In the genomic region with DNA sequence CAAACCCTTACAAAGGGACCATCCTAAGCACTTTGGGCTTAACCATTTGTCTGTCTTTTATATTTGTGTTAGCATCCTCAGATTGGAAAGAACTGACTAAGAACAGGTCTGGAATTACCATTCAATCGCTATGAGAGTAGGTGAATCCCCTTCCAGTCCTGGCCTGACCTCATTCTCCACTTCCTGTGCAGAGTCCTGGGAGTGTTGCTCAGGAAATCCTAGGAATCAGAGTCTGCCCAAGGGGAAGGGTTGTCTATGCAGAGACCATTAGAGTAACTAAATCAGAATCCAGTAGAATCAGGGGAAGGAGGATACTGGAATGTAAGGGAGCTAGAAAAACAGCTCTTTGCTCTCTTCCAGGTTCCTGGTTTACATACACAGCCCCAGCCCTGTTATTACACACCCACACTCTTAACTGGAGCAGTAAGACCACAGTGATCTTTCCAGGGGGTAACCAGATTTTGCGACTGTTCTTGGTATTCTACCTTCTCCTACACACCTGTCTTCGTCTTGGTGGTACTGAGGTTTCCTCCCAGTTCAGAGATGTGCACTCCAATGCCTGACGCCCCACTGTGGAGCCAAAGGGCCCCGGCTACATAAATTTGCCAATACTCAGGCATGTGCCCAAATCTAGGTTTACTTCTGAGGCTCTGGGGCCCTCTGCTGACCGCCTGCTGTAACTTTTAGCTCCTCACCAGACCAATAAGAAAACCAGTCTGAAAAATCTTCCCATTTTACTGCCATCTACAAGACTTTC, we compare ENCODE assay signal across 1 cellular context.
TF ChIP-seq lines count a peak whose summit lies in the region.

No MANE protein-coding gene starts in this region.

TF ChIP-seq in GM12878, 131 proteins besides CTCF, POLR2A, EP300 and RAD21 (continued from another document):
- 0 out of 2 replicates have a peak, but pooled peaks have one; percentile 31 for TF ChIP-seq IKZF1 (conservative IDR thresholded peaks at IDR 0.05)
- TF ChIP-seq, protein P1, sequence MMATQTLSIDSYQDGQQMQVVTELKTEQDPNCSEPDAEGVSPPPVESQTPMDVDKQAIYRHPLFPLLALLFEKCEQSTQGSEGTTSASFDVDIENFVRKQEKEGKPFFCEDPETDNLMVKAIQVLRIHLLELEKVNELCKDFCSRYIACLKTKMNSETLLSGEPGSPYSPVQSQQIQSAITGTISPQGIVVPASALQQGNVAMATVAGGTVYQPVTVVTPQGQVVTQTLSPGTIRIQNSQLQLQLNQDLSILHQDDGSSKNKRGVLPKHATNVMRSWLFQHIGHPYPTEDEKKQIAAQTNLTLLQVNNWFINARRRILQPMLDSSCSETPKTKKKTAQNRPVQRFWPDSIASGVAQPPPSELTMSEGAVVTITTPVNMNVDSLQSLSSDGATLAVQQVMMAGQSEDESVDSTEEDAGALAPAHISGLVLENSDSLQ (IDR thresholded peaks at IDR 0.05) = no peak
- no peak for TF ChIP-seq LARP7 (IDR thresholded peaks at IDR 0.05)
- TF ChIP-seq EED (IDR thresholded peaks at IDR 0.05; ENCODE audit: low read depth) = peak; percentile 58
- TF ChIP-seq, protein P2, sequence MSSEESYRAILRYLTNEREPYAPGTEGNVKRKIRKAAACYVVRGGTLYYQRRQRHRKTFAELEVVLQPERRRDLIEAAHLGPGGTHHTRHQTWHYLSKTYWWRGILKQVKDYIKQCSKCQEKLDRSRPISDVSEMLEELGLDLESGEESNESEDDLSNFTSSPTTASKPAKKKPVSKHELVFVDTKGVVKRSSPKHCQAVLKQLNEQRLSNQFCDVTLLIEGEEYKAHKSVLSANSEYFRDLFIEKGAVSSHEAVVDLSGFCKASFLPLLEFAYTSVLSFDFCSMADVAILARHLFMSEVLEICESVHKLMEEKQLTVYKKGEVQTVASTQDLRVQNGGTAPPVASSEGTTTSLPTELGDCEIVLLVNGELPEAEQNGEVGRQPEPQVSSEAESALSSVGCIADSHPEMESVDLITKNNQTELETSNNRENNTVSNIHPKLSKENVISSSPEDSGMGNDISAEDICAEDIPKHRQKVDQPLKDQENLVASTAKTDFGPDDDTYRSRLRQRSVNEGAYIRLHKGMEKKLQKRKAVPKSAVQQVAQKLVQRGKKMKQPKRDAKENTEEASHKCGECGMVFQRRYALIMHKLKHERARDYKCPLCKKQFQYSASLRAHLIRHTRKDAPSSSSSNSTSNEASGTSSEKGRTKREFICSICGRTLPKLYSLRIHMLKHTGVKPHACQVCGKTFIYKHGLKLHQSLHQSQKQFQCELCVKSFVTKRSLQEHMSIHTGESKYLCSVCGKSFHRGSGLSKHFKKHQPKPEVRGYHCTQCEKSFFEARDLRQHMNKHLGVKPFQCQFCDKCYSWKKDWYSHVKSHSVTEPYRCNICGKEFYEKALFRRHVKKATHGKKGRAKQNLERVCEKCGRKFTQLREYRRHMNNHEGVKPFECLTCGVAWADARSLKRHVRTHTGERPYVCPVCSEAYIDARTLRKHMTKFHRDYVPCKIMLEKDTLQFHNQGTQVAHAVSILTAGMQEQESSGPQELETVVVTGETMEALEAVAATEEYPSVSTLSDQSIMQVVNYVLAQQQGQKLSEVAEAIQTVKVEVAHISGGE (CRISPR knock-in tag; IDR thresholded peaks at IDR 0.05) = no peak
- TF ChIP-seq SRF (IDR thresholded peaks at IDR 0.05; ENCODE audit: low read depth in 2 of 2, low read length in 2 of 2) = no peak
- no peak for TF ChIP-seq NRF1 (conservative IDR thresholded peaks at IDR 0.05; ENCODE audit: low read depth, low read length)
- no peak for TF ChIP-seq ZZZ3 (IDR thresholded peaks at IDR 0.05; ENCODE audit: control insufficient read depth, insufficient read length, low read depth)
- TF ChIP-seq, protein P3, sequence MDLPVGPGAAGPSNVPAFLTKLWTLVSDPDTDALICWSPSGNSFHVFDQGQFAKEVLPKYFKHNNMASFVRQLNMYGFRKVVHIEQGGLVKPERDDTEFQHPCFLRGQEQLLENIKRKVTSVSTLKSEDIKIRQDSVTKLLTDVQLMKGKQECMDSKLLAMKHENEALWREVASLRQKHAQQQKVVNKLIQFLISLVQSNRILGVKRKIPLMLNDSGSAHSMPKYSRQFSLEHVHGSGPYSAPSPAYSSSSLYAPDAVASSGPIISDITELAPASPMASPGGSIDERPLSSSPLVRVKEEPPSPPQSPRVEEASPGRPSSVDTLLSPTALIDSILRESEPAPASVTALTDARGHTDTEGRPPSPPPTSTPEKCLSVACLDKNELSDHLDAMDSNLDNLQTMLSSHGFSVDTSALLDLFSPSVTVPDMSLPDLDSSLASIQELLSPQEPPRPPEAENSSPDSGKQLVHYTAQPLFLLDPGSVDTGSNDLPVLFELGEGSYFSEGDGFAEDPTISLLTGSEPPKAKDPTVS (IDR thresholded peaks at IDR 0.05; ENCODE audit: low read depth, low read length) = no peak
- TF ChIP-seq FOXK2 (IDR thresholded peaks at IDR 0.05) = no peak
- no peak for TF ChIP-seq GABPA (IDR thresholded peaks at IDR 0.05; ENCODE audit: low read depth)
- no peak for TF ChIP-seq POLR2AphosphoS2 (IDR thresholded peaks at IDR 0.05; ENCODE audit: low read depth, low read length)
- no peak for TF ChIP-seq MTA2 (IDR thresholded peaks at IDR 0.05; ENCODE audit: low read depth)
- no peak for TF ChIP-seq POU2F2 (IDR thresholded peaks at IDR 0.05; ENCODE audit: borderline replicate concordance, low read depth, low read length)
- no peak for TF ChIP-seq HDGF (IDR thresholded peaks at IDR 0.05)
- no peak for TF ChIP-seq RAD51 (IDR thresholded peaks at IDR 0.05)
- TF ChIP-seq, protein P4, sequence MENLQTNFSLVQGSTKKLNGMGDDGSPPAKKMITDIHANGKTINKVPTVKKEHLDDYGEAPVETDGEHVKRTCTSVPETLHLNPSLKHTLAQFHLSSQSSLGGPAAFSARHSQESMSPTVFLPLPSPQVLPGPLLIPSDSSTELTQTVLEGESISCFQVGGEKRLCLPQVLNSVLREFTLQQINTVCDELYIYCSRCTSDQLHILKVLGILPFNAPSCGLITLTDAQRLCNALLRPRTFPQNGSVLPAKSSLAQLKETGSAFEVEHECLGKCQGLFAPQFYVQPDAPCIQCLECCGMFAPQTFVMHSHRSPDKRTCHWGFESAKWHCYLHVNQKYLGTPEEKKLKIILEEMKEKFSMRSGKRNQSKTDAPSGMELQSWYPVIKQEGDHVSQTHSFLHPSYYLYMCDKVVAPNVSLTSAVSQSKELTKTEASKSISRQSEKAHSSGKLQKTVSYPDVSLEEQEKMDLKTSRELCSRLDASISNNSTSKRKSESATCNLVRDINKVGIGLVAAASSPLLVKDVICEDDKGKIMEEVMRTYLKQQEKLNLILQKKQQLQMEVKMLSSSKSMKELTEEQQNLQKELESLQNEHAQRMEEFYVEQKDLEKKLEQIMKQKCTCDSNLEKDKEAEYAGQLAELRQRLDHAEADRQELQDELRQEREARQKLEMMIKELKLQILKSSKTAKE (IDR thresholded peaks at IDR 0.05; ENCODE audit: low read depth, poor library complexity, severe bottlenecking) = no peak
- no peak for TF ChIP-seq ZNF217 (IDR thresholded peaks at IDR 0.05)
- peak; percentile 57; the same call in 1 of the 2 replicates for TF ChIP-seq SMC3 (IDR thresholded peaks at IDR 0.05; ENCODE audit: borderline replicate concordance, low read length)
- no peak for TF ChIP-seq ZSCAN29 (IDR thresholded peaks at IDR 0.05)
- TF ChIP-seq TCF12 (IDR thresholded peaks at IDR 0.05; ENCODE audit: low read depth, low read length) = no peak
- TF ChIP-seq CREB1 (IDR thresholded peaks at IDR 0.05; ENCODE audit: low read depth) = no peak
- TF ChIP-seq SUPT20H (IDR thresholded peaks at IDR 0.05; ENCODE audit: borderline replicate concordance, control insufficient read depth, low read depth, low read length) = no peak
- 0 out of 2 replicates have a peak, but pooled peaks have one; percentile 31 for TF ChIP-seq YY1 (IDR thresholded peaks at IDR 0.05; ENCODE audit: low read depth, low read length)
